In genomic region chr20:18011951-18012645, GRCh38 we compare ENCODE assay signal across 27 cellular contexts. TPM values are rescaled to one million over a fixed set of nuclear protein-coding genes. Genes with fewer than 3 reads are reported as not detected.
"Had no signal": no experiment of that assay in that cellular context is flagged by ENCODE, and none has a peak within 500 bp of the region (broad histone marks: within the 10 kb centered on the region; RNA-seq: fewer than 3 reads in every experiment).

No MANE protein-coding gene starts in this region.

- FAIRE-seq: K562 had no signal

- H3K9me3 Mint-ChIP-seq: activated naive CD8-positive, alpha-beta T cell treated with anti-CD3 and anti-CD28 coated beads, Interleukin-2, amount 10 ng/mL, durations not matched to agents 7 days and 5 days had no signal

- ATAC-seq: activated CD4-positive, CD25-positive, alpha-beta regulatory T cell treated with anti-CD3 and anti-CD28 coated beads, Interleukin-2, amount 50 U/mL, for 24 hours; activated CD8-positive, alpha-beta T cell treated with anti-CD3 and anti-CD28 coated beads, Interleukin-2, amount 10 ng/mL, durations not matched to agents 7 days and 5 days; K562; T-helper 17 cell had no signal

- DNase-seq: activated CD4-positive, alpha-beta T cell treated with anti-CD3 and anti-CD28 coated beads for 48 hours; activated CD4-positive, alpha-beta T cell treated with anti-CD3 and anti-CD28 coated beads, Interleukin-2, amount 50 U/mL, for 4 hours; activated CD8-positive, alpha-beta memory T cell treated with anti-CD3 and anti-CD28 coated beads, Interleukin-2, amount 50 U/mL, for 48 hours; activated CD8-positive, alpha-beta T cell treated with anti-CD3 and anti-CD28 coated beads, Interleukin-2, amount 10 ng/mL, durations not matched to agents 7 days and 5 days; activated naive CD4-positive, alpha-beta T cell treated with anti-CD3 and anti-CD28 coated beads, Interleukin-2, amount 50 U/mL, for 16 hours; activated naive CD8-positive, alpha-beta T cell treated with anti-CD3 and anti-CD28 coated beads, Interleukin-2, amount 10 ng/mL, durations not matched to agents 7 days and 5 days; activated T-cell treated with anti-CD3 and anti-CD28 coated beads, Interleukin-2, amount 50 U/mL, for 1 hour; adrenal gland; anterior cingulate cortex; Karpas-422; MM.1S; NCI-H1105; NCI-H1436; NCI-H1694 treated with DMSO at 0.1 percent for 48 hours; NCI-H2029 treated with DMSO at 0.1 percent for 48 hours; NCI-H345; NCI-H510A; NCI-H526 treated with DMSO at 0.1 percent for 48 hours; NCI-H82; SIG-M5; T-helper 17 cell; T-helper 9 cell; WERI-Rb-1 had no signal

- H3K4me3 Mint-ChIP-seq: activated CD8-positive, alpha-beta T cell treated with anti-CD3 and anti-CD28 coated beads, Interleukin-2, amount 10 ng/mL, durations not matched to agents 7 days and 5 days; activated naive CD8-positive, alpha-beta T cell treated with anti-CD3 and anti-CD28 coated beads, Interleukin-2, amount 10 ng/mL, durations not matched to agents 7 days and 5 days; T-helper 17 cell had no signal

- H3K36me3 Mint-ChIP-seq: activated naive CD8-positive, alpha-beta T cell treated with anti-CD3 and anti-CD28 coated beads, Interleukin-2, amount 10 ng/mL, durations not matched to agents 7 days and 5 days had no signal

- H3K27ac Mint-ChIP-seq: activated CD8-positive, alpha-beta T cell treated with anti-CD3 and anti-CD28 coated beads, Interleukin-2, amount 10 ng/mL, durations not matched to agents 7 days and 5 days; activated naive CD8-positive, alpha-beta T cell treated with anti-CD3 and anti-CD28 coated beads, Interleukin-2, amount 10 ng/mL, durations not matched to agents 7 days and 5 days; T-helper 17 cell had no signal

RNA-seq across cellular contexts. Expression of gene OVOL2, which starts 45.6 kb away (rescaled TPM):
- total RNA-seq: activated CD8-positive, alpha-beta T cell treated with anti-CD3 and anti-CD28 coated beads, Interleukin-2, amount 10 ng/mL, durations not matched to agents 7 days and 5 days; activated naive CD8-positive, alpha-beta T cell treated with anti-CD3 and anti-CD28 coated beads, Interleukin-2, amount 10 ng/mL, durations not matched to agents 7 days and 5 days; adrenal gland; K562; OCI-LY7; RPMI7951; T-helper 17 cell had no signal
